10 cellular contexts compared by ENCODE assay signal in genomic region chr4:74109894-74110605, GRCh38. TPM values are rescaled to one million over a fixed set of nuclear protein-coding genes. Genes with fewer than 3 reads are reported as not detected.
DNase-seq lines count a peak whose midpoint lies in the region; ATAC-seq and TF ChIP-seq lines count a peak whose summit lies in the region.
"Had no signal": no experiment of that assay in that cellular context is flagged by ENCODE, and none has a peak within 500 bp of the region (broad histone marks: within the 10 kb centered on the region; RNA-seq: fewer than 3 reads in every experiment).

No MANE protein-coding gene starts in this region.

- TF ChIP-seq CTCF in fibroblast of lung (conservative IDR thresholded peaks at IDR 0.05 in 1 of 2, IDR thresholded peaks at IDR 0.05 in 1 of 2; ENCODE audit: low read depth in 1 of 2, low read length in 2 of 2): no peak

- no peaks in the 10 kb centered on the region for H3K9me3 ChIP-seq in SJSA1 (replicated peaks)
- H3K9me3 ChIP-seq in fibroblast of lung (ENCODE audit: control insufficient read depth, insufficient read depth, low read depth, low read length): no peaks in the 10 kb centered on the region

- H3K4me1 ChIP-seq in SJSA1 (replicated peaks) (peaks cover 58% of the 10 kb centered on the region), fibroblast of lung (ENCODE audit: control insufficient read depth, extremely low read depth, insufficient read depth, low read length) (peaks cover 21% of the 10 kb centered on the region)

- DNase-seq in EL: peak; percentile 90
- peak in 1 of 2 experiments; percentile 74 for DNase-seq in SJSA1 (ENCODE audit: low read depth in 1 of 2, low spot score in 2 of 2)
- peak; percentile 81 to 98 for DNase-seq in fibroblast of lung (ENCODE audit: low read depth in 2 of 2)
- no peak for DNase-seq in sciatic nerve (ENCODE audit: low spot score)
- DNase-seq in NCI-H2227 treated with DMSO at 0.1 percent for 48 hours (lab: John Stamatoyannopoulos, UW): no peak
- no peak for DNase-seq in NCI-H446 treated with DMSO at 0.1 percent for 48 hours (lab: John Stamatoyannopoulos, UW)
- no peak for DNase-seq in Kasumi-1 (lab: John Stamatoyannopoulos, UW)
- DNase-seq: activated naive CD8-positive, alpha-beta T cell treated with anti-CD3 and anti-CD28 coated beads, Interleukin-2, amount 50 U/mL, for 24 hours; stimulated activated CD4-positive, alpha-beta T cell treated with anti-CD3 and anti-CD28 coated beads, Interleukin-4, amount 100 ng/mL, for 24 hours had no signal

- intact Hi-C loops in sciatic nerve (cut with DNase I): no loop called here

- no peaks in the 10 kb centered on the region for H3K36me3 ChIP-seq in SJSA1
- no peaks in the 10 kb centered on the region for H3K36me3 ChIP-seq in fibroblast of lung (ENCODE audit: control insufficient read depth, insufficient read depth, low read length)

- ATAC-seq in sciatic nerve (peak; percentile 65), GM18498 (IDR thresholded peaks at IDR 0.05; ENCODE audit: unreplicated experiment) (no peak)
- ATAC-seq: activated naive CD8-positive, alpha-beta T cell treated with anti-CD3 and anti-CD28 coated beads, Interleukin-2, amount 50 U/mL, for 24 hours had no signal

- H4K20me1 ChIP-seq in fibroblast of lung (ENCODE audit: control insufficient read depth, extremely low read depth, insufficient read depth, low read length): no peaks in the 10 kb centered on the region

- H3K4me3 ChIP-seq in SJSA1 (no peak overlapping the region), fibroblast of lung (replicated peaks in 1 of 4; ENCODE audit: control extremely low read depth in 1 of 4, insufficient read depth in 1 of 4, low read depth in 3 of 4, low read length in 4 of 4) (peak overlapping the region in 1 of 4 experiments; percentile 13)

- H3K27ac ChIP-seq in SJSA1 (peak overlapping the region; percentile 98), fibroblast of lung (ENCODE audit: insufficient read depth, low read length) (peak overlapping the region; percentile 74)

- H3K9ac ChIP-seq in fibroblast of lung (ENCODE audit: insufficient read depth, low read length): peak overlapping the region; percentile 16

- no peaks in the 10 kb centered on the region for H3K79me2 ChIP-seq in fibroblast of lung (ENCODE audit: control insufficient read depth, insufficient read depth, low read length)

- peak overlapping the region; percentile 51 for H3K4me2 ChIP-seq in fibroblast of lung (ENCODE audit: extremely low read depth, insufficient read depth, low read length)

- H2AFZ ChIP-seq in fibroblast of lung (ENCODE audit: low read length): no peak overlapping the region

- H3K27me3 ChIP-seq in SJSA1 (replicated peaks): no peaks in the 10 kb centered on the region
- no peaks in the 10 kb centered on the region for H3K27me3 ChIP-seq in fibroblast of lung (ENCODE audit: control insufficient read depth, insufficient read depth, low read length)

RNA-seq across cellular contexts. Expression of gene CXCL2, which starts 11.1 kb away (rescaled TPM):
- 0.16 TPM in 1 of 2 replicates, not detected in the other for total RNA-seq in SJSA1 (2014; rRNA removed; shearing (Covaris generic))
- 2.8 and 4.4 TPM in 2 replicates for total RNA-seq in fibroblast of lung
- 0.25 and 2.1 TPM in 2 replicates for polyA plus RNA-seq in fibroblast of lung
- polyA plus RNA-seq in fibroblast of lung (2012): 0.17 and 2.6 TPM in 2 replicates
- not detected in 2 replicates for polyA minus RNA-seq in fibroblast of lung (ENCODE audit: low replicate concordance)
- 26.4 TPM for total RNA-seq in sciatic nerve

RNA-seq across cellular contexts. Expression of gene MTHFD2L, which starts 47.9 kb away (rescaled TPM):
- total RNA-seq in SJSA1 (2014; rRNA removed; shearing (Covaris generic)): 3.8 and 8.4 TPM in 2 replicates
- total RNA-seq in fibroblast of lung: 12.1 and 13.0 TPM in 2 replicates
- polyA plus RNA-seq in fibroblast of lung: 4.4 and 5.2 TPM in 2 replicates
- polyA plus RNA-seq in fibroblast of lung (2012): 3.0 and 5.1 TPM in 2 replicates
- 0.15 and 0.55 TPM in 2 replicates for polyA minus RNA-seq in fibroblast of lung (ENCODE audit: low replicate concordance)
- 18.4 TPM for total RNA-seq in sciatic nerve

Comparison
In these comparisons a context has a peak if more than half of its experiments do, and no peak if none do; other contexts are left out.
1. DNase-seq: peak in EL (single experiment) and fibroblast of lung (2 of 2); none in sciatic nerve (single experiment), NCI-H2227 treated with DMSO at 0.1 percent for 48 hours (single experiment), NCI-H446 treated with DMSO at 0.1 percent for 48 hours (single experiment) and Kasumi-1 (0 of 2).